Comparison of ENCODE assay signal across 3 cellular contexts in the genomic region with DNA sequence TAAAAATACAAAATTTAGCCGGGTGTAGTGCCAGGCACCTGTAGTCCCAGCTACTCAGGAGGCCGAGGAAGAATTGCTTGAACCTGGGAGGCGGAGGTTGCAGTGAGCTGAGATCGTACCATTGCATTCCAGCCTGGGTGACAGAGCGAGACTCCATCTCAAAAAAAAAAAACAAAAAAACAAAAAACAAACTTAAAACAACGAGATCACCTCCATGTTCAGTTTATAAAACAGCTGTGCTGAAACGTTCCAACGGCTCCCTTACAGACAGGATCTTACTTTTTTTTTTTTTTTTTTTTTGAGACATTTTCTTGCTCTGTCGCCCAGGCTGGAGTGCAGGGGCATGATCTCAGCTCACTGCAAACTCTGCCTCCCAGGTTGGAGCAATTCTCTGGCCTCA. TPM values are rescaled to one million over a fixed set of nuclear protein-coding genes. Genes with fewer than 3 reads are reported as not detected.
"Had no signal": no experiment of that assay in that cellular context is flagged by ENCODE, and none has a peak within 500 bp of the region (broad histone marks: within the 10 kb centered on the region; RNA-seq: fewer than 3 reads in every experiment).

No MANE protein-coding gene starts in this region.

RNA-seq across cellular contexts. Expression of a gene that starts 43.5 kb away (rescaled TPM):
- total RNA-seq: epithelial cell of proximal tubule, foreskin keratinocyte, hepatocyte had no signal
